ENCODE assay signal across 8 cellular contexts in the genomic region with DNA sequence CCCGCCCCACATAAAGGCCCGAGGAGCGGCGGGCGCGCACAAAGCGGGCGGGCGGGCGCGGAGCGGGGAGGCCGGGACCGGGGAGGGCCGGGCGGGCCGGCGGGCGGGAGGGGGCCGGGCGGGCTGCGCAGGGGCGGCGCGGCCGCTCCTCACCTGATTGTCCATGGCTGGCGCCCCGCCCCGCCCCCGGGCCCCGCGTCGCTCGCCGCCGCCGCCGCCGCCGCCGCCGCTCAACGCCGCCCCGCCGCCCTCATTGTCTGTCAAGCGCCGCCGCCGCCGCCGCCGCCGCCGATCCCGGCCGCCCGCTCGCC. TPM values are rescaled to one million over a fixed set of nuclear protein-coding genes. Genes with fewer than 3 reads are reported as not detected.
DNase-seq lines count a peak whose midpoint lies in the region; ATAC-seq, FAIRE-seq and TF ChIP-seq lines count a peak whose summit lies in the region.

No MANE protein-coding gene starts in this region.

- FAIRE-seq in D721Med (lab: Jason Lieb, UNC), result no peak

- TF ChIP-seq POLR2A in IMR-90 (IDR thresholded peaks at IDR 0.05; ENCODE audit: low read depth, low read length) (no peak), prostate gland (IDR thresholded peaks at IDR 0.05) (no peak)

- no peak for TF ChIP-seq RAD21 in IMR-90 (IDR thresholded peaks at IDR 0.05; ENCODE audit: low read length)

- peak overlapping the region in 1 of 2 donors; percentile 52 for H3K4me3 Mint-ChIP-seq in activated T-cell treated with anti-CD3 and anti-CD28 coated beads, Interleukin-2, amount 50 U/mL, for 72 hours
- H3K4me3 Mint-ChIP-seq in endodermal cell, result peak overlapping the region; percentile 91

- H3K27ac ChIP-seq in IMR-90 (ENCODE audit: insufficient read depth, low read length) (peak overlapping the region; percentile 62), endodermal cell (ENCODE audit: low read depth, low read length) (no peak overlapping the region), prostate gland (peak overlapping the region; percentile 62 to 81)

- in situ Hi-C loops in IMR-90 (cut with MboI; ENCODE audit: low sequenced_read_pairs), result loop anchor here (10.0 kb wide), 1 partner anchor 55 kb away; no protein-coding TSS in a partner anchor

- H3K36me3 ChIP-seq in IMR-90 (ENCODE audit: control insufficient read depth, insufficient read depth, low read length) (peaks cover 3% of the 10 kb centered on the region; the same call in 1 of the 2 replicates), endodermal cell (ENCODE audit: control insufficient read depth, insufficient read depth, low read length) (peaks cover 9% of the 10 kb centered on the region), prostate gland (no peaks in the 10 kb centered on the region)

- H3K27me3 ChIP-seq in IMR-90 (ENCODE audit: control insufficient read depth, insufficient read depth, low read length), result no peaks in the 10 kb centered on the region
- no peaks in the 10 kb centered on the region for H3K27me3 ChIP-seq in endodermal cell (ENCODE audit: control insufficient read depth, insufficient read depth, low read length, poor library complexity, severe bottlenecking)
- H3K27me3 ChIP-seq in prostate gland (replicated peaks; ENCODE audit: insufficient read depth), result no peaks in the 10 kb centered on the region

- CTCF ChIA-PET in IMR-90 (lab: Yijun Ruan, JAX), result interaction anchor here (1.2 kb wide), 1 partner anchor 61 kb away, joined by 3 read pairs; no protein-coding TSS in a partner anchor

- H3K14ac ChIP-seq in IMR-90 (replicated peaks; ENCODE audit: low read depth, low read length), result no peak overlapping the region

- peaks cover 31% of the 10 kb centered on the region for H3K9me1 ChIP-seq in IMR-90 (ENCODE audit: insufficient read depth, low read length)

- peak; percentile 57 to 62 for ATAC-seq in activated T-cell treated with anti-CD3 and anti-CD28 coated beads, Interleukin-2, amount 50 U/mL, for 72 hours (replicated peaks in 1 of 2)
- peak; percentile 52 for ATAC-seq in IMR-90 (ENCODE audit: low read depth)
- no peak for ATAC-seq in GM18858 (IDR thresholded peaks at IDR 0.05; ENCODE audit: unreplicated experiment)

- no peak overlapping the region for H2AK5ac ChIP-seq in IMR-90 (ENCODE audit: low read depth, low read length)

- no peak overlapping the region for H3K27ac Mint-ChIP-seq in activated T-cell treated with anti-CD3 and anti-CD28 coated beads, Interleukin-2, amount 50 U/mL, for 72 hours
- no peak overlapping the region for H3K27ac Mint-ChIP-seq in endodermal cell

- no peaks in the 10 kb centered on the region for H3K9me3 ChIP-seq in IMR-90 (ENCODE audit: control insufficient read depth, insufficient read depth, low read length)
- H3K9me3 ChIP-seq in endodermal cell (ENCODE audit: control insufficient read depth, low read length), result peaks cover 6% of the 10 kb centered on the region
- no peaks in the 10 kb centered on the region for H3K9me3 ChIP-seq in prostate gland

- H2AK9ac ChIP-seq in IMR-90 (replicated peaks; ENCODE audit: low read depth, low read length, poor library complexity), result peak overlapping the region; percentile 75

- H3K56ac ChIP-seq in IMR-90 (ENCODE audit: extremely low read depth, insufficient read depth, low read length), result no peak overlapping the region

- no peak overlapping the region for H3K4ac ChIP-seq in IMR-90 (ENCODE audit: low read depth, low read length)

- peaks cover 41% of the 10 kb centered on the region for H4K20me1 ChIP-seq in IMR-90 (ENCODE audit: insufficient read depth, low read length)

- WGBS in IMR-90 (ENCODE audit: extremely low coverage in 2 of 2, insufficient read length in 1 of 2), 2 experiments, result 0% methylated on average over 2 of the region's 59 CpGs; no CpG with 5 or more reads in 1 of the 2 experiments
- 0% methylated on average over 3 to 45 of the region's 59 CpGs for WGBS in endodermal cell (ENCODE audit: insufficient coverage in 1 of 2, insufficient read length in 1 of 2), 2 experiments
- 0% methylated on average over 1 of the region's 59 CpGs for WGBS in prostate gland

- H3K9me3 Mint-ChIP-seq in activated T-cell treated with anti-CD3 and anti-CD28 coated beads, Interleukin-2, amount 50 U/mL, for 72 hours, result peaks cover 0 to 2% of the 10 kb centered on the region in 2 donors
- peaks cover 29% of the 10 kb centered on the region for H3K9me3 Mint-ChIP-seq in endodermal cell

- H2BK20ac ChIP-seq in IMR-90 (ENCODE audit: low read depth, low read length), result no peak overlapping the region

- no peak for TF ChIP-seq CTCF in IMR-90 (conservative IDR thresholded peaks at IDR 0.05; ENCODE audit: low read depth, low read length)
- TF ChIP-seq CTCF in endodermal cell (conservative IDR thresholded peaks at IDR 0.05), result no peak
- TF ChIP-seq CTCF in prostate gland (IDR thresholded peaks at IDR 0.05), result no peak
- no peak for TF ChIP-seq CTCF in D721Med (IDR thresholded peaks at IDR 0.05; ENCODE audit: insufficient read depth, missing control alignments)

- intact Hi-C loops in IMR-90 (cut with micrococcal nuclease) (no loop called here), prostate gland (cut with DNase I) (loop anchor here (5.0 to 10.0 kb wide), 3 partner anchors 62 to 225 kb away; partner anchors contain the start of gene ALKBH7)

- peaks cover 46% of the 10 kb centered on the region for H3K4me1 Mint-ChIP-seq in activated T-cell treated with anti-CD3 and anti-CD28 coated beads, Interleukin-2, amount 50 U/mL, for 72 hours (ENCODE audit: low read depth)
- H3K4me1 Mint-ChIP-seq in endodermal cell, result peaks cover 42% of the 10 kb centered on the region

- no peak overlapping the region for H4K5ac ChIP-seq in IMR-90 (ENCODE audit: low read depth, low read length)

- POLR2A ChIA-PET in IMR-90 (lab: Charles Lee; ENCODE audit: unreplicated experiment), result no interaction called here

- H3K36me3 Mint-ChIP-seq in activated T-cell treated with anti-CD3 and anti-CD28 coated beads, Interleukin-2, amount 50 U/mL, for 72 hours (ENCODE audit: insufficient read depth in 2 of 2), result peaks cover 0 to 3% of the 10 kb centered on the region in 2 donors
- H3K36me3 Mint-ChIP-seq in endodermal cell (ENCODE audit: low read depth), result peaks cover 10% of the 10 kb centered on the region

- no peak overlapping the region for H4K8ac ChIP-seq in IMR-90 (ENCODE audit: low read depth in 2 of 2, low read length in 2 of 2)

- H3K4me2 ChIP-seq in IMR-90 (ENCODE audit: low read depth, low read length), result no peak overlapping the region

- H3K27me3 Mint-ChIP-seq in activated T-cell treated with anti-CD3 and anti-CD28 coated beads, Interleukin-2, amount 50 U/mL, for 72 hours (ENCODE audit: low read depth), result no peaks in the 10 kb centered on the region
- H3K27me3 Mint-ChIP-seq in endodermal cell (ENCODE audit: insufficient read depth), result peaks cover 10% of the 10 kb centered on the region

- no peak for DNase-seq in activated T-cell treated with anti-CD3 and anti-CD28 coated beads, Interleukin-2, amount 50 U/mL, for 72 hours
- DNase-seq in activated T-cell treated with anti-CD3 and anti-CD28 coated beads, Interleukin-2, amount 50 U/mL, for 48 hours, result no peak
- DNase-seq in IMR-90 (no peak), endodermal cell (no peak), prostate gland (ENCODE audit: low spot score) (no peak), D721Med (ENCODE audit: insufficient read length, low spot score) (no peak), T-helper 9 cell (no peak)

- peak overlapping the region; percentile 88 for H3K9ac ChIP-seq in IMR-90 (ENCODE audit: low read depth, low read length)
- H3K9ac ChIP-seq in endodermal cell (ENCODE audit: extremely low read depth, low read length, poor library complexity, severe bottlenecking), result peak overlapping the region; percentile 69

- peak overlapping the region; percentile 25 for H2BK5ac ChIP-seq in IMR-90 (ENCODE audit: low read depth, low read length, poor library complexity, severe bottlenecking)

- no peak overlapping the region for H4K91ac ChIP-seq in IMR-90 (ENCODE audit: insufficient read depth, low read depth, low read length)

- peaks cover 19 to 47% of the 10 kb centered on the region in 2 experiments for H3K79me1 ChIP-seq in IMR-90 (ENCODE audit: low read depth in 1 of 2, low read length in 2 of 2)

- no peak overlapping the region for H2BK15ac ChIP-seq in IMR-90 (ENCODE audit: low read depth, low read length)

- H2BK120ac ChIP-seq in IMR-90 (ENCODE audit: low read depth, low read length), result no peak overlapping the region

- no TSS peak for BruUV-seq in IMR-90 (replicated peaks; lab: Mats Ljungman, UMichigan)

- dilution Hi-C loops in IMR-90 (cut with HindIII; ENCODE audit: low sequenced_read_pairs, unreplicated experiment), result no loop called here

- peak overlapping the region; percentile 76 for H3K4me3 ChIP-seq in IMR-90 (ENCODE audit: insufficient read depth, low read depth, low read length)
- peak overlapping the region; percentile 92 for H3K4me3 ChIP-seq in endodermal cell (ENCODE audit: low read length)
- peak overlapping the region; percentile 76 to 83 for H3K4me3 ChIP-seq in prostate gland

- H3K23ac ChIP-seq in IMR-90 (ENCODE audit: low read depth, low read length), result no peak overlapping the region

- no peak overlapping the region for H3K18ac ChIP-seq in IMR-90 (ENCODE audit: low read depth, low read length)

- peak overlapping the region; percentile 85 for H2AFZ ChIP-seq in IMR-90 (replicated peaks; ENCODE audit: low read length, poor library complexity)

- H3K4me1 ChIP-seq in IMR-90 (ENCODE audit: control insufficient read depth, insufficient read depth, low read length) (peaks cover 29% of the 10 kb centered on the region), endodermal cell (ENCODE audit: control insufficient read depth, insufficient read depth, low read length) (peaks cover 26% of the 10 kb centered on the region), prostate gland (replicated peaks) (peaks cover 12% of the 10 kb centered on the region)

RNA-seq across cellular contexts. Expression of gene MLLT1, which starts 0.2 kb away (rescaled TPM):
- 10 to 100 TPM; 39.9 to 44.5 TPM for total RNA-seq in activated T-cell treated with anti-CD3 and anti-CD28 coated beads, Interleukin-2, amount 50 U/mL, for 72 hours
- total RNA-seq in IMR-90 (2012; rRNA removed) (1.3 and 1.7 TPM in 2 replicates), endodermal cell (10 to 100 TPM; 50.1 to 51.8 TPM), prostate gland (10 to 100 TPM; 39.9 to 41.4 TPM)
- polyA plus RNA-seq in IMR-90 (2012; rRNA removed), result 30.6 and 45.4 TPM in 2 replicates
- 19.2 and 30.8 TPM in 2 replicates for polyA plus RNA-seq in IMR-90 (2012; cell fraction: cytosol; rRNA removed)
- polyA plus RNA-seq in IMR-90 (2012; cell fraction: nucleus; rRNA removed; ENCODE audit: low replicate concordance), result 39.7 and 78.9 TPM in 2 replicates
- polyA plus RNA-seq in endodermal cell (2013, experiment 1 of 2), result 57.3 TPM
- polyA plus RNA-seq in endodermal cell (2013, experiment 2 of 2), result 47.7 TPM

RNA-seq across cellular contexts. Expression of gene ACER1, which starts 53.8 kb away (rescaled TPM):
- under 1 TPM in 1 of 2 donors, not detected in 1; 0.34 TPM for total RNA-seq in activated T-cell treated with anti-CD3 and anti-CD28 coated beads, Interleukin-2, amount 50 U/mL, for 72 hours
- total RNA-seq in IMR-90 (2012; rRNA removed), result not detected in 2 replicates
- 0.11 TPM in 1 of 2 replicates, not detected in the other for polyA plus RNA-seq in IMR-90 (2012; rRNA removed)
- 0.04 TPM in 1 of 2 replicates, not detected in the other for polyA plus RNA-seq in IMR-90 (2012; cell fraction: cytosol; rRNA removed)
- 0.08 TPM in 1 of 2 replicates, not detected in the other for polyA plus RNA-seq in IMR-90 (2012; cell fraction: nucleus; rRNA removed; ENCODE audit: low replicate concordance)
- not detected for total RNA-seq in endodermal cell
- not detected for polyA plus RNA-seq in endodermal cell (2013, experiment 1 of 2)
- polyA plus RNA-seq in endodermal cell (2013, experiment 2 of 2), result not detected
- total RNA-seq in prostate gland, result 1 to 10 TPM in 1 of 2 donors, not detected in 1; 5.3 TPM

Comparison
In these comparisons a context has a peak if more than half of its experiments do, and no peak if none do; other contexts are left out.
1. RNA of gene MLLT1, which starts 0.2 kb away (total RNA-seq): 50.1 to 51.8 TPM in endodermal cell, 39.9 to 44.5 TPM in activated T-cell treated with anti-CD3 and anti-CD28 coated beads, Interleukin-2, amount 50 U/mL, for 72 hours and 39.9 to 41.4 TPM in prostate gland; 1.3 to 1.7 TPM in IMR-90; every median in the first group is over 10 times any median in the second.
2. Peak in every context shown above with its lines, with median percentiles within 50 percentile points of each other: H3K4me3 ChIP-seq.